In the genomic region with DNA sequence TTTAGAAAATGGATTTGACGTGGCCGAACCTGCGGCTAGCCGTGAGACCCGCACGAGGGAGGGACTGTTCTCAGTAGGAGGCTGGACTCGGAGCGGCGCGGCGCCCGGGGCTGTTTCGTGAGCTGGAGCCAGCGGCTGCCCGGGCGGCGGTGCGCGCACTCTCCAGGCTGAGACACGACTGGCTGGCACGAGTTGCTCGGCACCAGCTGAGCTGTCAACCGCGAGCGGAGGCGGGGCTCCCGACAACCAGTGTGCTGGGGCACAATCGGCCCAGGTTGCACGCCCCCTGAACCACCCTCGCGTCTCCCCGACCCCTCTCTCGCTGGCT, we compare ENCODE assay signal across 8 cellular contexts. TPM values are rescaled to one million over a fixed set of nuclear protein-coding genes. Genes with fewer than 3 reads are reported as not detected.
A peak's percentile ranks its signal among the peaks of the same experiment; 100 is the strongest.
DNase-seq lines count a peak whose midpoint lies in the region; ATAC-seq, FAIRE-seq and TF ChIP-seq lines count a peak whose summit lies in the region.
"Not testable (repeated sequence)": the region's sequence is repeated elsewhere in the genome, so short reads cannot be mapped to it uniquely, and the experiment has no call there.

No MANE protein-coding gene starts in this region.

- not testable (repeated sequence) for H3K27ac Mint-ChIP-seq in activated naive CD4-positive, alpha-beta T cell treated with anti-CD3 and anti-CD28 coated beads for 36 hours
- peak overlapping the region; percentile 64 for H3K27ac Mint-ChIP-seq in dendritic cell treated with granulocyte-macrophage colony-stimulating factor and Interleukin-4, amounts not matched to agents 40 ng/mL and 50 ng/mL, for 4 days

- not testable (repeated sequence) for H3K27ac ChIP-seq in HepG2 (ENCODE audit: extremely low read length, insufficient read depth, low read length); upper lobe of left lung

- not testable (repeated sequence) for TF ChIP-seq POLR2A in HepG2 (IDR thresholded peaks at IDR 0.05; ENCODE audit: insufficient read depth in 1 of 2, low read depth in 2 of 2, low read length in 2 of 2); upper lobe of left lung (IDR thresholded peaks at IDR 0.05)

- H3K4me1 ChIP-seq in HepG2 (ENCODE audit: insufficient read depth, low read length); upper lobe of left lung: not testable (repeated sequence)

- ATAC-seq in GM18498 (IDR thresholded peaks at IDR 0.05; ENCODE audit: unreplicated experiment) (peak; percentile 87), HG02610 (IDR thresholded peaks at IDR 0.05; ENCODE audit: unreplicated experiment) (peak; percentile 84), HepG2 (peak; percentile 97), upper lobe of left lung (ENCODE audit: low FRiP score in 2 of 2) (peak; percentile 94 to 100)

- not testable (repeated sequence) for H3K36me3 ChIP-seq in HepG2 (replicated peaks in 1 of 2; ENCODE audit: control insufficient read depth in 1 of 2, insufficient read depth in 2 of 2, low read length in 2 of 2); upper lobe of left lung

- POLR2A ChIA-PET in HepG2 (lab: Yijun Ruan, JAX): not testable (repeated sequence)

- not testable (repeated sequence) for H2AFZ ChIP-seq in HepG2 (ENCODE audit: low read length)

- TF ChIP-seq EP300 in HepG2 (IDR thresholded peaks at IDR 0.05; ENCODE audit: low read depth in 2 of 2, low read length in 2 of 2); HepG2 (CRISPR knock-in tag; IDR thresholded peaks at IDR 0.05; ENCODE audit: borderline replicate concordance); upper lobe of left lung (IDR thresholded peaks at IDR 0.05): not testable (repeated sequence)

- CTCF ChIA-PET in activated naive CD4-positive, alpha-beta T cell treated with anti-CD3 and anti-CD28 coated beads for 36 hours (lab: Charles Lee); HepG2 (lab: Yijun Ruan, JAX; ENCODE audit: low intra/inter-chr PET ratio, low total read pairs): not testable (repeated sequence)

- H3K36me3 Mint-ChIP-seq in activated naive CD4-positive, alpha-beta T cell treated with anti-CD3 and anti-CD28 coated beads for 36 hours (ENCODE audit: low read depth); dendritic cell treated with granulocyte-macrophage colony-stimulating factor and Interleukin-4, amounts not matched to agents 40 ng/mL and 50 ng/mL, for 4 days (ENCODE audit: low read depth): not testable (repeated sequence)

- WGBS in HepG2 (ENCODE audit: low lambda C conversion rate): no CpG with 5 or more reads among the region's 33 CpGs
- WGBS in upper lobe of left lung, 2 donors: 0% methylated on average over 3 of the region's 33 CpGs; no CpG with 5 or more reads in 1 of the 2 donors

- not testable (repeated sequence) for H3K27me3 ChIP-seq in HepG2 (ENCODE audit: control insufficient read depth in 1 of 2, insufficient read depth in 2 of 2, low read length in 2 of 2); upper lobe of left lung

- H3K9ac ChIP-seq in HepG2 (ENCODE audit: insufficient read depth, low read depth, low read length): not testable (repeated sequence)

- intact Hi-C loops in activated naive CD4-positive, alpha-beta T cell treated with anti-CD3 and anti-CD28 coated beads for 36 hours (cut with micrococcal nuclease); dendritic cell treated with granulocyte-macrophage colony-stimulating factor and Interleukin-4, amounts not matched to agents 40 ng/mL and 50 ng/mL, for 4 days (cut with micrococcal nuclease); HepG2 (cut with micrococcal nuclease; ENCODE audit: unreplicated experiment); posterior vena cava (cut with DNase I): not testable (repeated sequence)

- BruUV-seq in HepG2 (replicated peaks; lab: Mats Ljungman, UMichigan): not testable (repeated sequence)

- not testable (repeated sequence) for H3K4me2 ChIP-seq in HepG2 (ENCODE audit: low read depth, low read length)

- H3K9me3 ChIP-seq in HepG2 (ENCODE audit: low read length); upper lobe of left lung: not testable (repeated sequence)

- not testable (repeated sequence) for FAIRE-seq in HepG2 (lab: Jason Lieb, UNC)

- TF ChIP-seq RAD21 in HepG2 (CRISPR knock-in tag; IDR thresholded peaks at IDR 0.05): not testable (repeated sequence)

- H3K4me3 Mint-ChIP-seq in activated naive CD4-positive, alpha-beta T cell treated with anti-CD3 and anti-CD28 coated beads for 36 hours: peak overlapping the region; percentile 83
- H3K4me3 Mint-ChIP-seq in dendritic cell treated with granulocyte-macrophage colony-stimulating factor and Interleukin-4, amounts not matched to agents 40 ng/mL and 50 ng/mL, for 4 days: peak overlapping the region; percentile 85

- not testable (repeated sequence) for H3K4me1 Mint-ChIP-seq in activated naive CD4-positive, alpha-beta T cell treated with anti-CD3 and anti-CD28 coated beads for 36 hours (ENCODE audit: low read depth); dendritic cell treated with granulocyte-macrophage colony-stimulating factor and Interleukin-4, amounts not matched to agents 40 ng/mL and 50 ng/mL, for 4 days (ENCODE audit: low read depth)

- not testable (repeated sequence) for H3K27me3 Mint-ChIP-seq in activated naive CD4-positive, alpha-beta T cell treated with anti-CD3 and anti-CD28 coated beads for 36 hours (ENCODE audit: low read depth); dendritic cell treated with granulocyte-macrophage colony-stimulating factor and Interleukin-4, amounts not matched to agents 40 ng/mL and 50 ng/mL, for 4 days

- not testable (repeated sequence) for H3K79me2 ChIP-seq in HepG2 (ENCODE audit: insufficient read depth, low read length)

- DNase-seq in activated naive CD4-positive, alpha-beta T cell treated with anti-CD3 and anti-CD28 coated beads for 36 hours: peak; percentile 31
- DNase-seq in HepG2 (ENCODE audit: low spot score); upper lobe of left lung: not testable (repeated sequence)
- peak; percentile 71 for DNase-seq in posterior vena cava (ENCODE audit: low spot score)

- in situ Hi-C loops in HepG2 (cut with HindIII; ENCODE audit: extremely low pct_ligation_motif_present, low pct_unique_long_range_greater_than_20kb): not testable (repeated sequence)

- not testable (repeated sequence) for H3K9me3 Mint-ChIP-seq in activated naive CD4-positive, alpha-beta T cell treated with anti-CD3 and anti-CD28 coated beads for 36 hours; dendritic cell treated with granulocyte-macrophage colony-stimulating factor and Interleukin-4, amounts not matched to agents 40 ng/mL and 50 ng/mL, for 4 days

- H4K20me1 ChIP-seq in HepG2 (ENCODE audit: insufficient read depth, low read length): not testable (repeated sequence)

- H3K4me3 ChIP-seq in WI38 (ENCODE audit: low read depth, low read length) (peak overlapping the region; percentile 22; the same call in 1 of the 2 replicates), upper lobe of left lung (peak overlapping the region in 2 of 4 donors; percentile 27 to 28)
- not testable (repeated sequence) for H3K4me3 ChIP-seq in HepG2 (replicated peaks in 1 of 3; ENCODE audit: insufficient read depth in 1 of 3, low read depth in 2 of 3, low read length in 3 of 3)

- not testable (repeated sequence) for TF ChIP-seq CTCF in WI38 (IDR thresholded peaks at IDR 0.05; ENCODE audit: low read depth, low read length); HepG2 (CRISPR knock-in tag; IDR thresholded peaks at IDR 0.05); upper lobe of left lung (IDR thresholded peaks at IDR 0.05)

RNA-seq across cellular contexts. Expression of a gene that starts 58.5 kb away (rescaled TPM):
- 10 to 100 TPM; 20.2 to 24.9 TPM for total RNA-seq in activated naive CD4-positive, alpha-beta T cell treated with anti-CD3 and anti-CD28 coated beads for 36 hours
- 3.9 and 6.4 TPM in 2 replicates for total RNA-seq in HepG2 (2016; rRNA removed; fragmentation: Illumina TruSeq; extraction: Trizol)
- 1.5 and 2.3 TPM in 2 replicates for total RNA-seq in HepG2 (2016; cell fraction: cytosol; rRNA removed; fragmentation: Illumina TruSeq; extraction: Trizol; ENCODE audit: low read depth)
- total RNA-seq in HepG2 (2016; cell fraction: insoluble cytoplasmic fraction; rRNA removed; fragmentation: Illumina TruSeq; extraction: Trizol): 4.0 and 5.5 TPM in 2 replicates
- 2.3 and 2.5 TPM in 2 replicates for total RNA-seq in HepG2 (2016; cell fraction: membrane; rRNA removed; fragmentation: Illumina TruSeq; extraction: Trizol)
- 9.5 and 10.5 TPM in 2 replicates for total RNA-seq in HepG2 (2016; cell fraction: nucleus; rRNA removed; fragmentation: Illumina TruSeq; extraction: Trizol)
- polyA plus RNA-seq in HepG2 (2011; rRNA removed): 5.3 and 6.3 TPM in 2 replicates
- 2.4 and 3.7 TPM in 2 replicates for polyA plus RNA-seq in HepG2 (2011; cell fraction: cytosol; rRNA removed)
- 11.4 and 13.2 TPM in 2 replicates for polyA plus RNA-seq in HepG2 (2011; cell fraction: nucleus; rRNA removed)
- 4.5 and 5.1 TPM in 2 replicates for polyA plus RNA-seq in HepG2 (2012)
- 0.15 and 0.25 TPM in 2 replicates for polyA plus RNA-seq in HepG2 (2016; cell fraction: cytosol; fragmentation: Illumina TruSeq; extraction: Trizol; ENCODE audit: low read depth)
- 2.0 and 2.2 TPM in 2 replicates for polyA plus RNA-seq in HepG2 (2016; cell fraction: insoluble cytoplasmic fraction; fragmentation: Illumina TruSeq; extraction: Trizol; ENCODE audit: low read depth)
- 0.38 and 0.56 TPM in 2 replicates for polyA plus RNA-seq in HepG2 (2016; cell fraction: membrane; fragmentation: Illumina TruSeq; extraction: Trizol; ENCODE audit: low read depth)
- polyA plus RNA-seq in HepG2 (2016; cell fraction: nucleus; fragmentation: Illumina TruSeq; extraction: Trizol; ENCODE audit: insufficient read depth, low read depth): 9.7 and 13.4 TPM in 2 replicates
- 7.6 and 20.9 TPM in 2 replicates for polyA minus RNA-seq in HepG2 (2011; rRNA and poly(A)+ RNA removed; ENCODE audit: low replicate concordance)
- polyA minus RNA-seq in HepG2 (2011; cell fraction: cytosol; rRNA and poly(A)+ RNA removed): 5.0 TPM in 2 replicates
- 22.8 and 28.3 TPM in 2 replicates for polyA minus RNA-seq in HepG2 (2011; cell fraction: nucleus; rRNA and poly(A)+ RNA removed)
- 10 to 100 TPM; 29.2 to 30.2 TPM for total RNA-seq in posterior vena cava
- 10 to 100 TPM in 5 of 6 donors, 1 to 10 TPM in 1; 1.3 to 36.8 (median 17.8) TPM for total RNA-seq in upper lobe of left lung
